Comparison of ENCODE assay signal across 10 cellular contexts in the genomic region with DNA sequence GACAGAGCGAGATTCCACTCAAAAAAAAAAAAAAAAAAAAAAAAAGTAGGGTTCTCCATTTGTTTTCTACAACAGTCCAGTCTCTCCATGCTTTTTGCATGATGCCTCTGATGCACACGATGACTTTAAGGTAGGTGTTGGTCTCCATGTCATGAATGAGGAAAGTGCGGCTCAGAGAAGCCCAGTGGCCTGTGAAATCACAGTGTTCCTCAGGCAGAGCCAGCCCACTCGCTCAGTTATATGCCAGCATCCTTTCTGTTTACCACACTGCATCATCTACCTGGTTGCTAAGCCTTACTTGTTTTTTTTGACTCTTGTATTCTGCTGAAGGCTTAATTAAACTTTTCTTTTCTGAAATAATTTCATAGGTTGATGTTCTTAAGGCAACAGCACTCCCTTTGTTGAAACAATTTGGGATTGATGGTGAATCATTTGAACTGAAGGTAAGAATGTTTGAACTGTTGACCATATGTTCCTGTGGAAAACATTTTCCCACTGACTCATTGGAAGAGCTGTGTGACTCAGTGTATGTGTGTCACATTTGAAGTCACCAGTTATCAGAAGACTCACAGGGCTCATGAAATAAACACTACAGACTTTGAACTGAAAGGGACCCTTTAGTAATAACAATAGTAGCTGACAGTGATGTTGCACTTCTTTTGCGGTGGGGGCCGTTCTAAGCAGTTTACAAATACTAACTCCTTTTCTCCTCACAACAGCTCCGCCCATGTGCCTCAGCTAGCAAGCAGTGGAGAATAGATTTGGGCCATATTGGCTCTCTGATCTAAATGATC. TPM values are rescaled to one million over a fixed set of nuclear protein-coding genes. Genes with fewer than 3 reads are reported as not detected.
DNase-seq lines count a peak whose midpoint lies in the region; ATAC-seq and TF ChIP-seq lines count a peak whose summit lies in the region.
"Had no signal": no experiment of that assay in that cellular context is flagged by ENCODE, and none has a peak within 500 bp of the region (broad histone marks: within the 10 kb centered on the region; RNA-seq: fewer than 3 reads in every experiment).

No MANE protein-coding gene starts in this region.

- H3K27me3 Mint-ChIP-seq in activated CD4-positive, alpha-beta T cell treated with anti-CD3 and anti-CD28 coated beads for 36 hours: no peaks in the 10 kb centered on the region
- no peaks in the 10 kb centered on the region for H3K27me3 Mint-ChIP-seq in activated T-cell treated with anti-CD3 and anti-CD28 coated beads, Interleukin-2, amount 50 U/mL, for 24 hours

- H3K4me3 ChIP-seq in prostate gland: no peak overlapping the region
- H3K4me3 ChIP-seq: BLaER1 treated with 17β-estradiol and CSF1 and Interleukin-3, amounts not matched to agents 10 nM and 100 nM had no signal

- peak; percentile 81 for DNase-seq in activated CD4-positive, alpha-beta T cell treated with anti-CD3 and anti-CD28 coated beads for 36 hours
- DNase-seq in activated CD4-positive, alpha-beta T cell treated with anti-CD3 and anti-CD28 coated beads for 1 hour: no peak
- DNase-seq in activated T-cell treated with anti-CD3 and anti-CD28 coated beads, Interleukin-2, amount 50 U/mL, for 24 hours: no peak
- DNase-seq in hepatic stellate cell (ENCODE audit: low spot score) (peak; percentile 69), prostate gland (ENCODE audit: low spot score) (no peak), T-helper 9 cell (no peak)
- DNase-seq in stimulated activated effector memory CD8-positive, alpha-beta T cell treated with anti-CD3 and anti-CD28 coated beads, Interleukin-12 subunit alpha, Interleukin-12 subunit beta, amount 100 ng/mL, for 72 hours (ENCODE audit: low spot score in 2 of 2): peak; percentile 8 to 71
- DNase-seq: NCI-H2107 had no signal

- peaks cover 45% of the 10 kb centered on the region for H3K4me1 Mint-ChIP-seq in activated CD4-positive, alpha-beta T cell treated with anti-CD3 and anti-CD28 coated beads for 36 hours
- peaks cover 31% of the 10 kb centered on the region for H3K4me1 Mint-ChIP-seq in activated T-cell treated with anti-CD3 and anti-CD28 coated beads, Interleukin-2, amount 50 U/mL, for 24 hours (ENCODE audit: low read depth)
- peaks cover 49% of the 10 kb centered on the region for H3K4me1 Mint-ChIP-seq in stimulated activated effector memory CD8-positive, alpha-beta T cell treated with anti-CD3 and anti-CD28 coated beads, Interleukin-12 subunit alpha, Interleukin-12 subunit beta, amount 100 ng/mL, for 72 hours

- POLR2A ChIA-PET in activated CD4-positive, alpha-beta T cell treated with anti-CD3 and anti-CD28 coated beads for 36 hours (lab: Charles Lee): interaction anchor here (0.6 to 0.8 kb wide), 3 partner anchors 19 to 138 kb away, joined by 3 to 4 read pairs (median 3); no protein-coding TSS in a partner anchor

- intact Hi-C loops in activated CD4-positive, alpha-beta T cell treated with anti-CD3 and anti-CD28 coated beads for 36 hours (cut with DNase I, micrococcal nuclease): loop anchor here (1.0 to 5.0 kb wide), 12 partner anchors 18 to 618 kb away; a partner anchor contains a TSS
- intact Hi-C loops in prostate gland (cut with DNase I): no loop called here

- no peaks in the 10 kb centered on the region for H3K36me3 ChIP-seq in prostate gland

- peak overlapping the region; percentile 16 for H3K4me3 Mint-ChIP-seq in activated CD4-positive, alpha-beta T cell treated with anti-CD3 and anti-CD28 coated beads for 36 hours
- no peak overlapping the region for H3K4me3 Mint-ChIP-seq in activated T-cell treated with anti-CD3 and anti-CD28 coated beads, Interleukin-2, amount 50 U/mL, for 24 hours
- no peak overlapping the region for H3K4me3 Mint-ChIP-seq in stimulated activated effector memory CD8-positive, alpha-beta T cell treated with anti-CD3 and anti-CD28 coated beads, Interleukin-12 subunit alpha, Interleukin-12 subunit beta, amount 100 ng/mL, for 72 hours

- TF ChIP-seq POLR2A in prostate gland (IDR thresholded peaks at IDR 0.05): no peak

- no peak for TF ChIP-seq CTCF in prostate gland (IDR thresholded peaks at IDR 0.05)

- peak; percentile 94 for ATAC-seq in activated CD4-positive, alpha-beta T cell treated with anti-CD3 and anti-CD28 coated beads for 36 hours
- ATAC-seq in stimulated activated effector memory CD8-positive, alpha-beta T cell treated with anti-CD3 and anti-CD28 coated beads, Interleukin-12 subunit alpha, Interleukin-12 subunit beta, amount 100 ng/mL, for 72 hours: peak; percentile 97
- no peak for ATAC-seq in GM21526 (IDR thresholded peaks at IDR 0.05; ENCODE audit: low FRiP score, unreplicated experiment)

- H3K27ac ChIP-seq in prostate gland: no peak overlapping the region
- H3K27ac ChIP-seq: BLaER1 treated with 17β-estradiol and CSF1 and Interleukin-3, amounts not matched to agents 10 nM and 100 nM had no signal

- H3K36me3 Mint-ChIP-seq in activated CD4-positive, alpha-beta T cell treated with anti-CD3 and anti-CD28 coated beads for 36 hours (ENCODE audit: low read depth): peaks cover 45% of the 10 kb centered on the region
- peaks cover 60% of the 10 kb centered on the region for H3K36me3 Mint-ChIP-seq in activated T-cell treated with anti-CD3 and anti-CD28 coated beads, Interleukin-2, amount 50 U/mL, for 24 hours (ENCODE audit: low read depth)
- peaks cover 38% of the 10 kb centered on the region for H3K36me3 Mint-ChIP-seq in stimulated activated effector memory CD8-positive, alpha-beta T cell treated with anti-CD3 and anti-CD28 coated beads, Interleukin-12 subunit alpha, Interleukin-12 subunit beta, amount 100 ng/mL, for 72 hours

- no peaks in the 10 kb centered on the region for H3K4me1 ChIP-seq in prostate gland (replicated peaks)

- H3K27me3 ChIP-seq in prostate gland (replicated peaks; ENCODE audit: insufficient read depth): no peaks in the 10 kb centered on the region
- H3K27me3 ChIP-seq: BLaER1 treated with 17β-estradiol and CSF1 and Interleukin-3, amounts not matched to agents 10 nM and 100 nM had no signal

- 85% methylated on average over 7 of the region's 7 CpGs for WGBS in prostate gland

- CTCF ChIA-PET in activated CD4-positive, alpha-beta T cell treated with anti-CD3 and anti-CD28 coated beads for 36 hours (lab: Charles Lee): interaction anchor here (0.8 to 1.4 kb wide), 2 partner anchors 13 to 17 kb away, joined by 3 to 5 read pairs; no protein-coding TSS in a partner anchor

- H3K9me3 Mint-ChIP-seq in activated CD4-positive, alpha-beta T cell treated with anti-CD3 and anti-CD28 coated beads for 36 hours (ENCODE audit: low read depth): no peaks in the 10 kb centered on the region
- no peaks in the 10 kb centered on the region for H3K9me3 Mint-ChIP-seq in activated T-cell treated with anti-CD3 and anti-CD28 coated beads, Interleukin-2, amount 50 U/mL, for 24 hours
- no peaks in the 10 kb centered on the region for H3K9me3 Mint-ChIP-seq in stimulated activated effector memory CD8-positive, alpha-beta T cell treated with anti-CD3 and anti-CD28 coated beads, Interleukin-12 subunit alpha, Interleukin-12 subunit beta, amount 100 ng/mL, for 72 hours

- peak overlapping the region; percentile 84 for H3K27ac Mint-ChIP-seq in activated CD4-positive, alpha-beta T cell treated with anti-CD3 and anti-CD28 coated beads for 36 hours
- H3K27ac Mint-ChIP-seq in activated T-cell treated with anti-CD3 and anti-CD28 coated beads, Interleukin-2, amount 50 U/mL, for 24 hours: peak overlapping the region; percentile 79
- peak overlapping the region; percentile 64 for H3K27ac Mint-ChIP-seq in stimulated activated effector memory CD8-positive, alpha-beta T cell treated with anti-CD3 and anti-CD28 coated beads, Interleukin-12 subunit alpha, Interleukin-12 subunit beta, amount 100 ng/mL, for 72 hours

- no peaks in the 10 kb centered on the region for H3K9me3 ChIP-seq in prostate gland
- H3K9me3 ChIP-seq: BLaER1 treated with 17β-estradiol and CSF1 and Interleukin-3, amounts not matched to agents 10 nM and 100 nM had no signal

RNA-seq across cellular contexts. Expression of a gene that starts 40.2 kb away (rescaled TPM):
- 10 to 100 TPM; 27.0 to 36.4 TPM for total RNA-seq in activated CD4-positive, alpha-beta T cell treated with anti-CD3 and anti-CD28 coated beads for 36 hours
- total RNA-seq in prostate gland: 10 to 100 TPM; 18.9 to 29.3 TPM

Comparison
In these comparisons a context has a peak if more than half of its experiments do, and no peak if none do; other contexts are left out.
1. DNase-seq: peak in activated CD4-positive, alpha-beta T cell treated with anti-CD3 and anti-CD28 coated beads for 36 hours (single experiment), hepatic stellate cell (single experiment) and stimulated activated effector memory CD8-positive, alpha-beta T cell treated with anti-CD3 and anti-CD28 coated beads, Interleukin-12 subunit alpha, Interleukin-12 subunit beta, amount 100 ng/mL, for 72 hours (2 of 2); none in activated CD4-positive, alpha-beta T cell treated with anti-CD3 and anti-CD28 coated beads for 1 hour (single experiment), activated T-cell treated with anti-CD3 and anti-CD28 coated beads, Interleukin-2, amount 50 U/mL, for 24 hours (single experiment), prostate gland (single experiment) and T-helper 9 cell (single experiment).
2. Peak in every context shown above with its lines, with median percentiles within 50 percentile points of each other: H3K27ac Mint-ChIP-seq.